Comparison of ENCODE assay signal across 9 cellular contexts in genomic region chr1:93716974-93717373, GRCh38. TPM values are rescaled to one million over a fixed set of nuclear protein-coding genes. Genes with fewer than 3 reads are reported as not detected.
DNase-seq lines count a peak whose midpoint lies in the region; ATAC-seq lines count a peak whose summit lies in the region.
"Had no signal": no experiment of that assay in that cellular context is flagged by ENCODE, and none has a peak within 500 bp of the region (broad histone marks: within the 10 kb centered on the region; RNA-seq: fewer than 3 reads in every experiment).

No MANE protein-coding gene starts in this region.

- H3K27ac Mint-ChIP-seq in activated naive CD8-positive, alpha-beta T cell treated with anti-CD3 and anti-CD28 coated beads for 36 hours, result no peak overlapping the region

- H3K27me3 Mint-ChIP-seq in activated naive CD8-positive, alpha-beta T cell treated with anti-CD3 and anti-CD28 coated beads for 36 hours, result peaks cover 3% of the 10 kb centered on the region

- H3K4me3 Mint-ChIP-seq in activated naive CD8-positive, alpha-beta T cell treated with anti-CD3 and anti-CD28 coated beads for 36 hours, result no peak overlapping the region

- peak; percentile 79 to 80 for ATAC-seq in activated CD4-positive, CD25-positive, alpha-beta regulatory T cell treated with anti-CD3 and anti-CD28 coated beads, Interleukin-2, amount 50 U/mL, for 24 hours

- H3K9me3 Mint-ChIP-seq in activated naive CD8-positive, alpha-beta T cell treated with anti-CD3 and anti-CD28 coated beads for 36 hours, result peaks cover 6% of the 10 kb centered on the region

- no peak for DNase-seq in activated CD4-positive, CD25-positive, alpha-beta regulatory T cell (lab: John Stamatoyannopoulos, UW)
- peak; percentile 37 to 65 for DNase-seq in NCI-H446 (lab: John Stamatoyannopoulos, UW)
- peak; percentile 18 for DNase-seq in activated naive CD8-positive, alpha-beta T cell treated with anti-CD3 and anti-CD28 coated beads for 36 hours
- DNase-seq in stimulated activated CD4-positive, alpha-beta T cell treated with anti-CD3 and anti-CD28 coated beads, Interleukin-4, amount 100 ng/mL, for 48 hours (ENCODE audit: low read depth in 2 of 2), result peak; percentile 22 to 30
- no peak for DNase-seq in effector CD8-positive, alpha-beta T cell (lab: John Stamatoyannopoulos, UW)
- DNase-seq in LoVo (ENCODE audit: low spot score), result no peak
- no peak for DNase-seq in Kasumi-1 (lab: John Stamatoyannopoulos, UW)
- DNase-seq: NCI-H2107 had no signal

- peaks cover 14% of the 10 kb centered on the region for H3K4me1 Mint-ChIP-seq in activated naive CD8-positive, alpha-beta T cell treated with anti-CD3 and anti-CD28 coated beads for 36 hours

- H3K36me3 Mint-ChIP-seq in activated naive CD8-positive, alpha-beta T cell treated with anti-CD3 and anti-CD28 coated beads for 36 hours, result peaks cover 8% of the 10 kb centered on the region

RNA-seq across cellular contexts. Expression of gene BCAR3, which starts 35.3 kb away (rescaled TPM):
- under 1 TPM; 0.66 to 0.72 TPM for total RNA-seq in activated naive CD8-positive, alpha-beta T cell treated with anti-CD3 and anti-CD28 coated beads for 36 hours

Comparison
In these comparisons a context has a peak if more than half of its experiments do, and no peak if none do; other contexts are left out.
1. DNase-seq: peak in NCI-H446 (2 of 2), activated naive CD8-positive, alpha-beta T cell treated with anti-CD3 and anti-CD28 coated beads for 36 hours (single experiment) and stimulated activated CD4-positive, alpha-beta T cell treated with anti-CD3 and anti-CD28 coated beads, Interleukin-4, amount 100 ng/mL, for 48 hours (2 of 2); none in activated CD4-positive, CD25-positive, alpha-beta regulatory T cell (0 of 4), effector CD8-positive, alpha-beta T cell (single experiment), LoVo (single experiment) and Kasumi-1 (0 of 2).